8 cellular contexts compared by ENCODE assay signal in the genomic region with DNA sequence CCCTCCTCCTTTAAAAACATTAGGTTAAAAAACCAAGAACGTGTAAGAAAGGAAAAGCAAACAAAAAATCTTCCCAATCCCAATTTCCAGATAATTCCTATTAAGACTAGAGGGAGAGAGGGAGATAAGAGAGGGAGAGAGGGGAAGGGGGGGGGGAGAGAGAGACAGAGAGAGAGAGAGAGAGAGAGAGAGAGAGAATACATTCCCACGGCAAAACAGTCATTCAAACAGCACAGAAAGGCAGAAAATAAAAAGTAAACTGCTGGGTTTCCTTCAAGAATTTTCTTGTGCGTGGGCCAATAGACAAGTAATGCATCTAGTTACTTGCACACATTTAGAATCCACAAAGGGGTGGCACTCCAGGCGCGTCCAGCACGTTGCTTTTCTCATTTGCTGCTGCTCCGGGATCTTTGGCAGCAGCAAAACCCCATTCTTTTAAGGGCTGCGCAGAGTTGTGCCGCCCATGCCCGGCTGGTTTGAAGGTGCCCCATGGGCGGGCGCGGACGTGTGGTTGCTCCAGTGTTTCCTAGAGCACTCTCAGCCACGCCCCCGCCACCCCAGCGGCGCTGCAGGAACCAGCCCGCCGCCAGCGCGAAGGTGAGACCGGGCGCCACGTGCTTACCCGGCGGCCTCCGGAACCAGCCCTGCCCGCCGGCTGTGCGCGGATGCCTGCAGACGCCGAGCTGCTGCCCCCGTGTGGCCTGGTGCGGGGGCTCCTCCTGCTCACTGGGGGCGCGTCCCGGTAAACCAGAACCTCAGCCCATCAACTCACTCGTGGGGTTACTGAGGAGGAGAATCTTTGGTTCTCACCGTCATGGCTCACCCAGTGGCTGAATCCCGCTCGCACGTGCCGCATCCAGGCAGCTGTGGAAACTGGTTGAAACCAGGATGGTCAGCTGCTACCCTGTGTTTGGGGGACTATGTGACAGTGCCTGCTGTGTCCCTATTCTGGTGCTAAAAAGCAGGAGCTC. TPM values are rescaled to one million over a fixed set of nuclear protein-coding genes. Genes with fewer than 3 reads are reported as not detected.
DNase-seq lines count a peak whose midpoint lies in the region; ATAC-seq and TF ChIP-seq lines count a peak whose summit lies in the region.

No MANE protein-coding gene starts in this region.

- TF ChIP-seq EP300 in sigmoid colon (IDR thresholded peaks at IDR 0.05) = no peak

- H3K4me3 ChIP-seq in SU-DHL-6 (ENCODE audit: insufficient read depth, low read length, poor library complexity, severe bottlenecking) (no peak overlapping the region), sigmoid colon (peak overlapping the region in 2 of 4 donors; percentile 18 to 29)

- H3K27ac ChIP-seq in SU-DHL-6 (ENCODE audit: low read depth, low read length) (no peak overlapping the region), sigmoid colon (no peak overlapping the region)

- DNase-seq in ELR (ENCODE audit: low read depth) = peak; percentile 67
- DNase-seq in H4 (ENCODE audit: low spot score) = peak; percentile 67
- peak; percentile 81 to 83 for DNase-seq in Kasumi-1 (lab: John Stamatoyannopoulos, UW)
- peak; percentile 66 for DNase-seq in activated naive CD8-positive, alpha-beta T cell treated with anti-CD3 and anti-CD28 coated beads, Interleukin-2, amount 50 U/mL, for 16 hours (ENCODE audit: low read depth, low spot score)
- DNase-seq in left cardiac atrium = peak; percentile 82
- peak; percentile 72 for DNase-seq in sigmoid colon

- TF ChIP-seq CTCF in SU-DHL-6 (IDR thresholded peaks at IDR 0.05; ENCODE audit: insufficient read depth, low read length, poor library complexity, severe bottlenecking) = peak; percentile 28
- TF ChIP-seq CTCF in sigmoid colon (IDR thresholded peaks at IDR 0.05) = peak; percentile 39 to 71 (median 54)

- H3K4me2 ChIP-seq in SU-DHL-6 (ENCODE audit: low read depth, low read length, poor library complexity, severe bottlenecking) = no peak overlapping the region

- no peaks in the 10 kb centered on the region for H3K36me3 ChIP-seq in SU-DHL-6 (ENCODE audit: low read length)
- no peaks in the 10 kb centered on the region for H3K36me3 ChIP-seq in sigmoid colon

- no peak for TF ChIP-seq POLR2A in sigmoid colon (IDR thresholded peaks at IDR 0.05)

- intact Hi-C loops in left cardiac atrium (cut with DNase I) = loop anchor here (2.0 to 10.0 kb wide), 4 partner anchors 116 to 571 kb away; a partner anchor contains a TSS
- intact Hi-C loops in sigmoid colon (cut with DNase I) = loop anchor here (10.0 kb wide), 3 partner anchors 139 to 579 kb away; a partner anchor contains a TSS

- H3F3A ChIP-seq in SU-DHL-6 (ENCODE audit: insufficient read depth) = no peaks in the 10 kb centered on the region

- H3K9me3 ChIP-seq in SU-DHL-6 (ENCODE audit: insufficient read depth, low read length) (no peaks in the 10 kb centered on the region), sigmoid colon (no peaks in the 10 kb centered on the region)

- H3K9me2 ChIP-seq in SU-DHL-6 (replicated peaks; ENCODE audit: insufficient read depth, low read length) = no peaks in the 10 kb centered on the region

- no peaks in the 10 kb centered on the region for H4K20me1 ChIP-seq in SU-DHL-6 (ENCODE audit: low read depth, low read length)

- no peaks in the 10 kb centered on the region for H3K79me2 ChIP-seq in SU-DHL-6 (ENCODE audit: insufficient read depth, low read length)

- H3K4me1 ChIP-seq in sigmoid colon = peaks cover 0 to 11% (median 8%) of the 10 kb centered on the region in 4 donors

- 5% methylated on average over 45 of the region's 45 CpGs for WGBS in sigmoid colon, 2 donors

- H2AFZ ChIP-seq in SU-DHL-6 (ENCODE audit: low read depth, low read length, severe bottlenecking) = no peak overlapping the region

- ATAC-seq in left cardiac atrium (peak; percentile 91 to 92), GM18858 (IDR thresholded peaks at IDR 0.05; ENCODE audit: unreplicated experiment) (no peak)

- H3K27me3 ChIP-seq in SU-DHL-6 (ENCODE audit: low read length) (no peaks in the 10 kb centered on the region), sigmoid colon (peaks cover 0 to 43% (median 5%) of the 10 kb centered on the region in 3 donors)

- no peak overlapping the region for H3K9ac ChIP-seq in SU-DHL-6 (ENCODE audit: low read length)

RNA-seq across cellular contexts. Expression of a gene that starts 44.6 kb away (rescaled TPM):
- 36.6 and 43.8 TPM in 2 replicates for total RNA-seq in H4 (2014; rRNA removed; shearing (Covaris generic))
- total RNA-seq in left cardiac atrium = 10 to 100 TPM; 13.5 to 17.5 TPM
- 10 to 100 TPM in 3 of 4 donors, 1 to 10 TPM in 1; 9.9 to 40.7 (median 20.9) TPM for total RNA-seq in sigmoid colon
- 1 to 10 TPM in 1 of 3 donors, not detected in 2; 3.3 TPM for polyA plus RNA-seq in sigmoid colon

RNA-seq across cellular contexts. Expression of a gene that starts 48.6 kb away (rescaled TPM):
- 0.41 TPM in 1 of 2 replicates, not detected in the other for total RNA-seq in H4 (2014; rRNA removed; shearing (Covaris generic))
- 100 to 1,000 TPM; 148 to 157 TPM for total RNA-seq in left cardiac atrium
- not detected for total RNA-seq in sigmoid colon
- under 1 TPM; 0.13 to 0.69 (median 0.60) TPM for polyA plus RNA-seq in sigmoid colon

Comparison
In these comparisons a context has a peak if more than half of its experiments do, and no peak if none do; other contexts are left out.
1. RNA of a gene that starts 48.6 kb away (total RNA-seq): 148 to 157 TPM in left cardiac atrium; 0.41 TPM in H4 and not detected in sigmoid colon; every median in the first group is over 100 times any median in the second.
2. Peak in every context shown above with its lines, with median percentiles within 50 percentile points of each other: DNase-seq.